Comparison of ENCODE assay signal across 29 cellular contexts in genomic region chr1:145837658-145838057, GRCh38. TPM values are rescaled to one million over a fixed set of nuclear protein-coding genes. Genes with fewer than 3 reads are reported as not detected.
DNase-seq lines count a peak whose midpoint lies in the region; ATAC-seq, FAIRE-seq and TF ChIP-seq lines count a peak whose summit lies in the region.
"Had no signal": no experiment of that assay in that cellular context is flagged by ENCODE, and none has a peak within 500 bp of the region (broad histone marks: within the 10 kb centered on the region; RNA-seq: fewer than 3 reads in every experiment).

No MANE protein-coding gene starts in this region.

- H3K36me3 Mint-ChIP-seq in activated naive CD8-positive, alpha-beta T cell treated with anti-CD3 and anti-CD28 coated beads, Interleukin-2, amount 50 U/mL, for 24 hours (ENCODE audit: low read depth): peaks cover 64% of the 10 kb centered on the region
- peaks cover 21% of the 10 kb centered on the region for H3K36me3 Mint-ChIP-seq in activated naive CD8-positive, alpha-beta T cell treated with anti-CD3 and anti-CD28 coated beads for 36 hours
- H3K36me3 Mint-ChIP-seq in stimulated activated naive CD8-positive, alpha-beta T cell treated with anti-CD3 and anti-CD28 coated beads, Interleukin-15, Interleukin-2, amounts not matched to agents 100 ng/mL and 50 ng/mL, for 24 hours (ENCODE audit: low read depth): peaks cover 83% of the 10 kb centered on the region

- no peaks in the 10 kb centered on the region for H3K9me2 ChIP-seq in PC-3 (replicated peaks; ENCODE audit: low read length)

- H3K9ac ChIP-seq in PC-3 (ENCODE audit: low read length): no peak overlapping the region
- H3K9ac ChIP-seq: BLaER1 treated with 17β-estradiol and CSF1 and Interleukin-3, amounts not matched to agents 10 nM and 100 nM; KMS-11 had no signal

- no peaks in the 10 kb centered on the region for H4K20me1 ChIP-seq in PC-3 (ENCODE audit: low read length)

- no peaks in the 10 kb centered on the region for H3K4me1 ChIP-seq in PC-3 (ENCODE audit: insufficient read depth, low read length)
- H3K4me1 ChIP-seq: A549; BLaER1 treated with 17β-estradiol and CSF1 and Interleukin-3, amounts not matched to agents 10 nM and 100 nM had no signal

- H3K4me1 Mint-ChIP-seq in activated naive CD8-positive, alpha-beta T cell treated with anti-CD3 and anti-CD28 coated beads, Interleukin-2, amount 50 U/mL, for 24 hours: peaks cover 13% of the 10 kb centered on the region
- peaks cover 7% of the 10 kb centered on the region for H3K4me1 Mint-ChIP-seq in activated naive CD8-positive, alpha-beta T cell treated with anti-CD3 and anti-CD28 coated beads for 36 hours
- peaks cover 11% of the 10 kb centered on the region for H3K4me1 Mint-ChIP-seq in stimulated activated naive CD8-positive, alpha-beta T cell treated with anti-CD3 and anti-CD28 coated beads, Interleukin-15, Interleukin-2, amounts not matched to agents 100 ng/mL and 50 ng/mL, for 24 hours (ENCODE audit: low read depth)

- H3K27me3 Mint-ChIP-seq in activated naive CD8-positive, alpha-beta T cell treated with anti-CD3 and anti-CD28 coated beads, Interleukin-2, amount 50 U/mL, for 24 hours: no peaks in the 10 kb centered on the region
- H3K27me3 Mint-ChIP-seq in activated naive CD8-positive, alpha-beta T cell treated with anti-CD3 and anti-CD28 coated beads for 36 hours: no peaks in the 10 kb centered on the region
- no peaks in the 10 kb centered on the region for H3K27me3 Mint-ChIP-seq in stimulated activated naive CD8-positive, alpha-beta T cell treated with anti-CD3 and anti-CD28 coated beads, Interleukin-15, Interleukin-2, amounts not matched to agents 100 ng/mL and 50 ng/mL, for 24 hours
- H3K27me3 Mint-ChIP-seq: CD4-positive, alpha-beta T cell had no signal

- no peak overlapping the region for H3K4me2 ChIP-seq in PC-3 (ENCODE audit: low read length)
- H3K4me2 ChIP-seq: A549; BLaER1 treated with 17β-estradiol and CSF1 and Interleukin-3, amounts not matched to agents 10 nM and 100 nM; KMS-11; PC-9 had no signal

- TF ChIP-seq CTCF in PC-3 (conservative IDR thresholded peaks at IDR 0.05; ENCODE audit: low read depth, low read length) (no peak), bronchial epithelial cell (IDR thresholded peaks at IDR 0.05; ENCODE audit: insufficient read depth, low read length, severe bottlenecking) (no peak)

- H3K4me3 Mint-ChIP-seq in activated naive CD8-positive, alpha-beta T cell treated with anti-CD3 and anti-CD28 coated beads, Interleukin-2, amount 50 U/mL, for 24 hours: no peak overlapping the region
- no peak overlapping the region for H3K4me3 Mint-ChIP-seq in activated naive CD8-positive, alpha-beta T cell treated with anti-CD3 and anti-CD28 coated beads for 36 hours
- H3K4me3 Mint-ChIP-seq in stimulated activated naive CD8-positive, alpha-beta T cell treated with anti-CD3 and anti-CD28 coated beads, Interleukin-15, Interleukin-2, amounts not matched to agents 100 ng/mL and 50 ng/mL, for 24 hours: no peak overlapping the region
- H3K4me3 Mint-ChIP-seq: CD4-positive, alpha-beta T cell had no signal

- no peaks in the 10 kb centered on the region for H3K9me3 Mint-ChIP-seq in activated naive CD8-positive, alpha-beta T cell treated with anti-CD3 and anti-CD28 coated beads, Interleukin-2, amount 50 U/mL, for 24 hours
- H3K9me3 Mint-ChIP-seq in activated naive CD8-positive, alpha-beta T cell treated with anti-CD3 and anti-CD28 coated beads for 36 hours: no peaks in the 10 kb centered on the region
- H3K9me3 Mint-ChIP-seq in stimulated activated naive CD8-positive, alpha-beta T cell treated with anti-CD3 and anti-CD28 coated beads, Interleukin-15, Interleukin-2, amounts not matched to agents 100 ng/mL and 50 ng/mL, for 24 hours: no peaks in the 10 kb centered on the region
- H3K9me3 Mint-ChIP-seq: CD4-positive, alpha-beta T cell had no signal

- FAIRE-seq in bronchial epithelial cell (lab: Jason Lieb, UNC): no peak
- FAIRE-seq: A549, G401.6 had no signal

- peak; percentile 55 for ATAC-seq in activated naive CD8-positive, alpha-beta T cell treated with anti-CD3 and anti-CD28 coated beads, Interleukin-2, amount 50 U/mL, for 24 hours
- peak; percentile 76 for ATAC-seq in PC-3
- no peak for ATAC-seq in GM21381 (IDR thresholded peaks at IDR 0.05; ENCODE audit: unreplicated experiment)
- no peak for ATAC-seq in GM21619 (IDR thresholded peaks at IDR 0.05; ENCODE audit: unreplicated experiment)
- ATAC-seq: A549 had no signal

- no peak overlapping the region for H3K27ac ChIP-seq in PC-3 (ENCODE audit: low read length)
- H3K27ac ChIP-seq: A549; BLaER1 treated with 17β-estradiol and CSF1 and Interleukin-3, amounts not matched to agents 10 nM and 100 nM; KMS-11; PC-9; RWPE1 had no signal

- H3K27me3 ChIP-seq in PC-3 (ENCODE audit: low read length): no peaks in the 10 kb centered on the region
- H3K27me3 ChIP-seq in bronchial epithelial cell (ENCODE audit: control insufficient read depth, insufficient read depth, low read length): no peaks in the 10 kb centered on the region
- H3K27me3 ChIP-seq: BLaER1 treated with 17β-estradiol and CSF1 and Interleukin-3, amounts not matched to agents 10 nM and 100 nM had no signal

- intact Hi-C loops in PC-3 (cut with micrococcal nuclease): no loop called here

- no peaks in the 10 kb centered on the region for H3K79me2 ChIP-seq in PC-3 (ENCODE audit: low read length)

- no TSS peak for BruUV-seq in PC-3 (replicated peaks; lab: Mats Ljungman, UMichigan)

- POLR2A ChIA-PET in PC-3 (lab: Charles Lee; ENCODE audit: unreplicated experiment): no interaction called here

- CTCF ChIA-PET in PC-3 (lab: Charles Lee): no interaction called here

- peaks cover 67% of the 10 kb centered on the region for H3K36me3 ChIP-seq in PC-3 (ENCODE audit: low read depth, low read length)
- peaks cover 28% of the 10 kb centered on the region for H3K36me3 ChIP-seq in bronchial epithelial cell (ENCODE audit: control insufficient read depth, insufficient read depth, low read length)

- peak overlapping the region; percentile 39 for H3K27ac Mint-ChIP-seq in activated naive CD8-positive, alpha-beta T cell treated with anti-CD3 and anti-CD28 coated beads, Interleukin-2, amount 50 U/mL, for 24 hours
- H3K27ac Mint-ChIP-seq in activated naive CD8-positive, alpha-beta T cell treated with anti-CD3 and anti-CD28 coated beads for 36 hours: no peak overlapping the region
- peak overlapping the region; percentile 61 for H3K27ac Mint-ChIP-seq in stimulated activated naive CD8-positive, alpha-beta T cell treated with anti-CD3 and anti-CD28 coated beads, Interleukin-15, Interleukin-2, amounts not matched to agents 100 ng/mL and 50 ng/mL, for 24 hours
- H3K27ac Mint-ChIP-seq: CD4-positive, alpha-beta T cell had no signal

- no peak for DNase-seq in activated naive CD8-positive, alpha-beta T cell treated with anti-CD3 and anti-CD28 coated beads, Interleukin-2, amount 50 U/mL, for 24 hours
- no peak for DNase-seq in activated naive CD8-positive, alpha-beta T cell treated with anti-CD3 and anti-CD28 coated beads for 36 hours
- DNase-seq in PC-3 (peak; percentile 42), bronchial epithelial cell (ENCODE audit: low read depth) (peak; percentile 39)
- DNase-seq: AML-193; CD4-positive, alpha-beta T cell; DMS53; GOT3; HCEC 1CT; IMR-90; MV-4-11; NCI-H1694; NCI-H2029 treated with DMSO at 0.1 percent for 48 hours; NCI-H446 treated with DMSO at 0.1 percent for 48 hours; NCI-H526; NCI-H82; NK-92 treated with Interleukin-12 subunit alpha and Interleukin-12 subunit beta, amount 100 ng/mL, for 24 hours; PC-9; SHP77 had no signal

- H3K4me3 ChIP-seq in PC-3 (ENCODE audit: low read length): no peak overlapping the region
- no peak overlapping the region for H3K4me3 ChIP-seq in bronchial epithelial cell (ENCODE audit: low read depth, low read length)
- H3K4me3 ChIP-seq: A549; BLaER1 treated with 17β-estradiol and CSF1 and Interleukin-3, amounts not matched to agents 10 nM and 100 nM; PC-9 had no signal

- no peak overlapping the region for H2AFZ ChIP-seq in PC-3 (ENCODE audit: low read length)
- H2AFZ ChIP-seq: PC-9 had no signal

- H3F3A ChIP-seq in PC-3 (ENCODE audit: low read length, unreplicated experiment): no peaks in the 10 kb centered on the region

- H3K9me3 ChIP-seq in PC-3 (ENCODE audit: low read length): no peaks in the 10 kb centered on the region
- H3K9me3 ChIP-seq: A549; BLaER1 treated with 17β-estradiol and CSF1 and Interleukin-3, amounts not matched to agents 10 nM and 100 nM had no signal

RNA-seq across cellular contexts. Expression of gene NUDT17, which starts 7.8 kb away (rescaled TPM):
- 1 to 10 TPM; 3.6 to 3.8 TPM for total RNA-seq in activated naive CD8-positive, alpha-beta T cell treated with anti-CD3 and anti-CD28 coated beads for 36 hours
- total RNA-seq in PC-3 (2014; rRNA removed): 2.4 and 3.0 TPM in 2 replicates
- 0.53 and 1.2 TPM in 2 replicates for total RNA-seq in bronchial epithelial cell

RNA-seq across cellular contexts. Expression of gene POLR3C, which starts 13.7 kb away (rescaled TPM):
- total RNA-seq in activated naive CD8-positive, alpha-beta T cell treated with anti-CD3 and anti-CD28 coated beads for 36 hours: 10 to 100 TPM; 59.2 to 62.0 TPM
- total RNA-seq in PC-3 (2014; rRNA removed) (35.8 and 41.5 TPM in 2 replicates), bronchial epithelial cell (22.9 and 28.2 TPM in 2 replicates)

RNA-seq across cellular contexts. Expression of gene RNF115, which starts 13.8 kb away (rescaled TPM):
- 10 to 100 TPM; 14.3 to 15.5 TPM for total RNA-seq in activated naive CD8-positive, alpha-beta T cell treated with anti-CD3 and anti-CD28 coated beads for 36 hours
- total RNA-seq in PC-3 (2014; rRNA removed) (15.2 and 15.9 TPM in 2 replicates), bronchial epithelial cell (8.4 and 9.0 TPM in 2 replicates)

RNA-seq across cellular contexts. Expression of gene PIAS3, which starts 21.2 kb away (rescaled TPM):
- total RNA-seq in activated naive CD8-positive, alpha-beta T cell treated with anti-CD3 and anti-CD28 coated beads for 36 hours: 10 to 100 TPM; 14.7 to 16.4 TPM
- 25.2 and 27.2 TPM in 2 replicates for total RNA-seq in PC-3 (2014; rRNA removed)
- total RNA-seq in bronchial epithelial cell: 5.0 and 7.8 TPM in 2 replicates

RNA-seq across cellular contexts. Expression of gene ANKRD35, which starts 48.0 kb away (rescaled TPM):
- under 1 TPM; 0.58 to 0.64 TPM for total RNA-seq in activated naive CD8-positive, alpha-beta T cell treated with anti-CD3 and anti-CD28 coated beads for 36 hours
- 0.07 and 0.40 TPM in 2 replicates for total RNA-seq in PC-3 (2014; rRNA removed)
- 1.3 and 3.7 TPM in 2 replicates for total RNA-seq in bronchial epithelial cell
- total RNA-seq: Daoy, SK-MEL-5 had no signal

Comparison
In these comparisons a context has a peak if more than half of its experiments do, and no peak if none do; other contexts are left out.
1. ATAC-seq: peak in activated naive CD8-positive, alpha-beta T cell treated with anti-CD3 and anti-CD28 coated beads, Interleukin-2, amount 50 U/mL, for 24 hours (single experiment) and PC-3 (single experiment); none in GM21381 (single experiment) and GM21619 (single experiment).
2. DNase-seq: peak in PC-3 (single experiment) and bronchial epithelial cell (single experiment); none in activated naive CD8-positive, alpha-beta T cell treated with anti-CD3 and anti-CD28 coated beads, Interleukin-2, amount 50 U/mL, for 24 hours (single experiment) and activated naive CD8-positive, alpha-beta T cell treated with anti-CD3 and anti-CD28 coated beads for 36 hours (single experiment).